Comparison of ENCODE assay signal across 2 cellular contexts in genomic region chr12:12086331-12086730, GRCh38.
TF ChIP-seq lines count a peak whose summit lies in the region.

No MANE protein-coding gene starts in this region.

TF ChIP-seq in GM23338, 12 proteins besides CTCF, POLR2A, EP300 and RAD21:
- TF ChIP-seq JUNB (IDR thresholded peaks at IDR 0.05; ENCODE audit: unreplicated experiment) (no peak), ZNF114 (CRISPR knock-in tag; IDR thresholded peaks at IDR 0.05) (no peak), CREB1 (CRISPR knock-in tag; IDR thresholded peaks at IDR 0.05; ENCODE audit: low read depth) (no peak), POLR2AphosphoS5 (IDR thresholded peaks at IDR 0.05; ENCODE audit: low read depth) (no peak), STAT1 (IDR thresholded peaks at IDR 0.05; ENCODE audit: unreplicated experiment) (no peak)

TF ChIP-seq in H1, 55 proteins besides CTCF, POLR2A, EP300 and RAD21:
- TF ChIP-seq GABPA (IDR thresholded peaks at IDR 0.05; ENCODE audit: borderline replicate concordance, insufficient read depth, low read length), result no peak
- no peak for TF ChIP-seq ATF3 (IDR thresholded peaks at IDR 0.05; ENCODE audit: insufficient read depth, low read depth, low read length)
- no peak for TF ChIP-seq ATF2 (IDR thresholded peaks at IDR 0.05; ENCODE audit: low read length)
- TF ChIP-seq CHD1 (IDR thresholded peaks at IDR 0.05; ENCODE audit: low read depth, low read length), result no peak
- no peak for TF ChIP-seq BRCA1 (IDR thresholded peaks at IDR 0.05; ENCODE audit: low read depth, low read length)
- no peak for TF ChIP-seq KDM1A (IDR thresholded peaks at IDR 0.05; ENCODE audit: borderline replicate concordance, low read length)
- no peak for TF ChIP-seq USF2 (IDR thresholded peaks at IDR 0.05; ENCODE audit: low read length)
- TF ChIP-seq EGR1 (IDR thresholded peaks at IDR 0.05; ENCODE audit: borderline replicate concordance, low read depth, low read length), result no peak
- TF ChIP-seq CBX5 (IDR thresholded peaks at IDR 0.05; ENCODE audit: low read depth, low read length), result no peak
- no peak for TF ChIP-seq MAX (IDR thresholded peaks at IDR 0.05)
